1 cellular context compared by ENCODE assay signal in the genomic region with DNA sequence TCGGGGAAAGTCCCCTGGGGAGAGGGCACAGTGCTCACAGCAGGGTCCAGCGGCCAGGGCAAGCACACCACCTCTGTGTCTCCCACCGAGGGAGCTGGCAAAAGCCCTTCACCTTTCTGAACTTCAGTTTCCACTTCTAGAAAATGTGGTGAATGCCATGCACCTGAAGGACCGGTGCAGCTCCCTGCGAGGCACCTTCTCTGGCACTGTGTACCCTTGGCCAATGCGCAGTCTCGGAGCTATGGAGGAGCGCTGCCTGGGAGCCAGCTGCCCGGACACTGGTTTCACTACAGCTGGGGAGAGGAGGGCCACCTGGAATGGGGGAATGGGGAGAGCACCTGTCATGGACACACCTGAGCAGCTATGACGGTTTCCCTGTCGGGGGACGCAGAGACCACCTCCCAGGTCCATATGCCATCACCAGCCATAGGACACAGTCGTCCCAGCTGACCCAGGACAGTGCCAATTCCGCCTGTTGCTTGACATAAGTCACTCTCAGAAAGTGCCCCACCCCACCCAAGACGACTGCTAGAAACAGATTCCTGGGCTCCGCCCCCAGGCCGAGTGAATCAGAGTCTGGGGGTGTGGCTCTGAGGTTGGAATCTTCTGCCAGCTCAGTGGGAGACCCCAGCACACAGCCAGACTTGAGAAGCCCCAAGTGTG.
TF ChIP-seq lines count a peak whose summit lies in the region.

No MANE protein-coding gene starts in this region.

TF ChIP-seq in WTC11, 78 proteins besides CTCF, POLR2A, EP300 and RAD21 (continued from another document):
- TF ChIP-seq ATF6 (CRISPR knock-in tag; IDR thresholded peaks at IDR 0.05), result no peak
- TF ChIP-seq ZNF396 (CRISPR knock-in tag; IDR thresholded peaks at IDR 0.05; ENCODE audit: borderline replicate concordance), result no peak
- TF ChIP-seq TP53 (CRISPR knock-in tag; IDR thresholded peaks at IDR 0.05), result no peak
- TF ChIP-seq NR2C2 (CRISPR knock-in tag; IDR thresholded peaks at IDR 0.05), result no peak
- TF ChIP-seq MAX (CRISPR knock-in tag; IDR thresholded peaks at IDR 0.05), result no peak
- no peak for TF ChIP-seq GABPB1 (CRISPR knock-in tag; IDR thresholded peaks at IDR 0.05)
TF ChIP-seq in WTC11: peak in this region for 0.
